Comparison of ENCODE assay signal across 12 cellular contexts in genomic region chr9:33229359-33230120, GRCh38. TPM values are rescaled to one million over a fixed set of nuclear protein-coding genes. Genes with fewer than 3 reads are reported as not detected.
DNase-seq lines count a peak whose midpoint lies in the region; TF ChIP-seq lines count a peak whose summit lies in the region.
"Had no signal": no experiment of that assay in that cellular context is flagged by ENCODE, and none has a peak within 500 bp of the region (broad histone marks: within the 10 kb centered on the region; RNA-seq: fewer than 3 reads in every experiment).

No MANE protein-coding gene starts in this region.

- whole genome bisulfite sequencing in lower leg skin, 2 donors, result 53 to 55% methylated on average over 6 to 9 of the region's 9 CpGs

- no peak for TF ChIP-seq POLR2A in lower leg skin (IDR thresholded peaks at IDR 0.05)

- H3K36me3 ChIP-seq in tibial artery, result no peaks in the 10 kb centered on the region

- H3K27me3 ChIP-seq in tibial artery, result peaks cover 0 to 2% of the 10 kb centered on the region in 2 donors

- H3K9me3 ChIP-seq in tibial artery, result no peaks in the 10 kb centered on the region

- intact Hi-C loops in lower leg skin (cut with DNase I; ENCODE audit: low total_unique reads), result no loop called here
- intact Hi-C loops in tibial artery (cut with DNase I; ENCODE audit: low total_unique reads), result no loop called here

- H3K4me1 ChIP-seq in tibial artery, result peaks cover 0 to 10% (median 7%) of the 10 kb centered on the region in 4 donors

- no peak overlapping the region for H3K27ac ChIP-seq in tibial artery

- no peak overlapping the region for H3K4me3 ChIP-seq in lower leg skin (ENCODE audit: low read depth, poor library complexity, severe bottlenecking)
- no peak overlapping the region for H3K4me3 ChIP-seq in tibial artery

- peak; percentile 67 for DNase-seq in DMS153 treated with DMSO at 0.1 percent for 48 hours (lab: John Stamatoyannopoulos, UW; ENCODE audit: unreplicated experiment)
- DNase-seq in NCI-H1092 (lab: John Stamatoyannopoulos, UW), result peak; percentile 29
- DNase-seq in SW480 (ENCODE audit: low spot score), result peak; percentile 94
- peak; percentile 85 to 93 for DNase-seq in lower leg skin (ENCODE audit: low spot score in 2 of 2)
- no peak for DNase-seq in midbrain (lab: John Stamatoyannopoulos, UW)
- DNase-seq in activated CD8-positive, alpha-beta memory T cell treated with anti-CD3 and anti-CD28 coated beads, Interleukin-2, amount 50 U/mL, for 4 hours, result no peak
- no peak for DNase-seq in NK-92 (lab: John Stamatoyannopoulos, UW; ENCODE audit: unreplicated experiment)
- DNase-seq in tibial artery, result no peak
- DNase-seq: activated CD4-positive, alpha-beta T cell treated with anti-CD3 and anti-CD28 coated beads, Interleukin-2, amount 50 U/mL, for 1 hour; GF-D8; GOT3; stimulated activated CD4-positive, alpha-beta T cell treated with anti-CD3 and anti-CD28 coated beads, Interleukin-4, amount 100 ng/mL, for 24 hours had no signal

- no peak for TF ChIP-seq CTCF in lower leg skin (IDR thresholded peaks at IDR 0.05)
- no peak for TF ChIP-seq CTCF in tibial artery (IDR thresholded peaks at IDR 0.05)

RNA-seq across cellular contexts. Expression of gene SPINK4, which starts 10.4 kb away (rescaled TPM):
- total RNA-seq in lower leg skin, result not detected

RNA-seq across cellular contexts. Expression of gene BAG1, which starts 35.0 kb away (rescaled TPM):
- 100 to 1,000 TPM; 122 to 220 (median 172) TPM for total RNA-seq in lower leg skin

RNA-seq across cellular contexts. Expression of gene CHMP5, which starts 35.3 kb away (rescaled TPM):
- 10 to 100 TPM; 55.3 to 81.5 (median 65.6) TPM for total RNA-seq in lower leg skin

Comparison
In these comparisons a context has a peak if more than half of its experiments do, and no peak if none do; other contexts are left out.
1. DNase-seq: peak in DMS153 treated with DMSO at 0.1 percent for 48 hours (single experiment), NCI-H1092 (single experiment), SW480 (single experiment) and lower leg skin (2 of 2); none in midbrain (single experiment), activated CD8-positive, alpha-beta memory T cell treated with anti-CD3 and anti-CD28 coated beads, Interleukin-2, amount 50 U/mL, for 4 hours (single experiment), NK-92 (single experiment) and tibial artery (0 of 2).